ENCODE assay signal across 27 cellular contexts in the genomic region with DNA sequence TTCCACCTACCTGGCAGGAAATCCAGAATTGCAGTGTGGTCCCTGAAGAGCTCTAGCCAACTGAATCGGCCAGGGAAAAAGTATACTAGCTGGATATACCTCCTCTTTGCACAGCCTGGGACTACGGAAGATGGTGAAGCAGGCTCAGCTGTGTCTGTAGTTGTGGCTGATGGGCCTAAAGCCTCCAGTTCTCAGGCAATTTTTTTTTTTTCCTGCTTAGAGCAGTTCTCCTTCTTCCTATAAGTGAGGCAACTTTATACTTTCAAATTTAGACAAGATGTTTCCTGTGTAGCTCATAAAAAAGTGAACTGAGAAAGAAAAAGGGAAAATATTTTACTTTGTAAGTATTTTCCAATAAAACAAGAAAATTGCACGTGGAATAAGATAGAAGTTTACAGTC.
DNase-seq lines count a peak whose midpoint lies in the region; ATAC-seq and TF ChIP-seq lines count a peak whose summit lies in the region.
"Had no signal": no experiment of that assay in that cellular context is flagged by ENCODE, and none has a peak within 500 bp of the region (broad histone marks: within the 10 kb centered on the region; RNA-seq: fewer than 3 reads in every experiment).

No MANE protein-coding gene starts in this region.

- peaks cover 3% of the 10 kb centered on the region for H3K9me3 Mint-ChIP-seq in dendritic cell treated with granulocyte-macrophage colony-stimulating factor and Interleukin-4, amounts not matched to agents 40 ng/mL and 50 ng/mL, for 4 days
- H3K9me3 Mint-ChIP-seq: activated naive CD8-positive, alpha-beta T cell treated with anti-CD3 and anti-CD28 coated beads for 36 hours; mesothelial cell of epicardium; natural killer cell treated with Interleukin-12 subunit alpha and Interleukin-12 subunit beta and Interleukin-15 and Interleukin-18, amount 100 ng/mL, for 72 hours; stimulated activated naive CD8-positive, alpha-beta T cell treated with anti-CD3 and anti-CD28 coated beads, Interleukin-15, amount 100 ng/mL, for 72 hours had no signal

- H3K27me3 Mint-ChIP-seq in dendritic cell treated with granulocyte-macrophage colony-stimulating factor and Interleukin-4, amounts not matched to agents 40 ng/mL and 50 ng/mL, for 4 days, result no peaks in the 10 kb centered on the region
- H3K27me3 Mint-ChIP-seq: activated naive CD8-positive, alpha-beta T cell treated with anti-CD3 and anti-CD28 coated beads for 36 hours; stimulated activated naive CD8-positive, alpha-beta T cell treated with anti-CD3 and anti-CD28 coated beads, Interleukin-15, amount 100 ng/mL, for 72 hours had no signal

- H3K36me3 Mint-ChIP-seq in dendritic cell treated with granulocyte-macrophage colony-stimulating factor and Interleukin-4, amounts not matched to agents 40 ng/mL and 50 ng/mL, for 4 days (ENCODE audit: low read depth), result peaks cover 50% of the 10 kb centered on the region
- H3K36me3 Mint-ChIP-seq: natural killer cell treated with Interleukin-12 subunit alpha and Interleukin-12 subunit beta and Interleukin-15 and Interleukin-18, amount 100 ng/mL, for 72 hours had no signal

- H3K4me1 ChIP-seq in right atrium auricular region (no peaks in the 10 kb centered on the region), subcutaneous abdominal adipose tissue (ENCODE audit: control insufficient read depth in 5 of 5, insufficient read depth in 5 of 5, low read length in 5 of 5) (peaks cover 0 to 8% (median 6%) of the 10 kb centered on the region in 5 donors), tibial nerve (peaks cover 0 to 14% (median 0%) of the 10 kb centered on the region in 4 donors)
- H3K4me1 ChIP-seq: pancreas had no signal

- H3K4me3 ChIP-seq in right atrium auricular region, result peak overlapping the region in 1 of 2 donors; percentile 11
- H3K4me3 ChIP-seq in subcutaneous abdominal adipose tissue (ENCODE audit: low read depth in 1 of 5, low read length in 5 of 5), result peak overlapping the region in 3 of 5 donors; percentile 27 to 49 (median 29)
- peak overlapping the region in 2 of 4 donors; percentile 2 to 28 for H3K4me3 ChIP-seq in tibial nerve
- H3K4me3 ChIP-seq: K562, pancreas had no signal

- H3K36me3 ChIP-seq in right atrium auricular region, result no peaks in the 10 kb centered on the region
- H3K36me3 ChIP-seq in subcutaneous abdominal adipose tissue (ENCODE audit: control insufficient read depth in 5 of 5, insufficient read depth in 5 of 5, low read length in 5 of 5), result peaks cover 0 to 2% (median 0%) of the 10 kb centered on the region in 5 donors
- no peaks in the 10 kb centered on the region for H3K36me3 ChIP-seq in tibial nerve
- H3K36me3 ChIP-seq: pancreas had no signal

- WGBS in tibial nerve, 2 donors, result 69 to 70% methylated on average over 3 of the region's 3 CpGs

- H3K4me3 Mint-ChIP-seq in dendritic cell treated with granulocyte-macrophage colony-stimulating factor and Interleukin-4, amounts not matched to agents 40 ng/mL and 50 ng/mL, for 4 days, result peak overlapping the region; percentile 79
- H3K4me3 Mint-ChIP-seq: activated naive CD8-positive, alpha-beta T cell treated with anti-CD3 and anti-CD28 coated beads for 36 hours; mesothelial cell of epicardium; natural killer cell treated with Interleukin-12 subunit alpha and Interleukin-12 subunit beta and Interleukin-15 and Interleukin-18, amount 100 ng/mL, for 72 hours; stimulated activated naive CD8-positive, alpha-beta T cell treated with anti-CD3 and anti-CD28 coated beads, Interleukin-15, amount 100 ng/mL, for 72 hours had no signal

- DNase-seq in Right ventricle myocardium inferior (ENCODE audit: missing footprints) (no peak), right atrium auricular region (ENCODE audit: low spot score) (no peak), NCI-H446 treated with DMSO at 0.1 percent for 48 hours (lab: John Stamatoyannopoulos, UW) (peak; percentile 53), tibial nerve (ENCODE audit: low spot score in 2 of 2) (no peak), hepatic stellate cell (ENCODE audit: low spot score) (no peak), occipital lobe (lab: John Stamatoyannopoulos, UW) (no peak)
- DNase-seq: activated CD4-positive, alpha-beta T cell treated with anti-CD3 and anti-CD28 coated beads, Interleukin-2, amount 50 U/mL, for 48 hours; activated CD4-positive, CD25-positive, alpha-beta regulatory T cell; activated CD8-positive, alpha-beta memory T cell treated with anti-CD3 and anti-CD28 coated beads, Interleukin-2, amount 50 U/mL, for 48 hours; activated naive CD8-positive, alpha-beta T cell treated with anti-CD3 and anti-CD28 coated beads for 36 hours; AML-193; central memory CD4-positive, alpha-beta T cell; DMS79 treated with DMSO at 0.1 percent for 48 hours; head of caudate nucleus; left colon; NCI-H1694; NCI-H526 treated with DMSO at 0.1 percent for 48 hours; pancreas; stimulated activated CD4-positive, alpha-beta T cell treated with anti-CD3 and anti-CD28 coated beads, Interleukin-15, amount 100 ng/mL, for 24 hours; stimulated activated naive CD8-positive, alpha-beta T cell treated with anti-CD3 and anti-CD28 coated beads, Interleukin-15, amount 100 ng/mL, for 72 hours; T-helper 9 cell; tibial artery had no signal

- H3K27ac Mint-ChIP-seq in dendritic cell treated with granulocyte-macrophage colony-stimulating factor and Interleukin-4, amounts not matched to agents 40 ng/mL and 50 ng/mL, for 4 days, result peak overlapping the region; percentile 58
- H3K27ac Mint-ChIP-seq: activated naive CD8-positive, alpha-beta T cell treated with anti-CD3 and anti-CD28 coated beads for 36 hours; mesothelial cell of epicardium; natural killer cell treated with Interleukin-12 subunit alpha and Interleukin-12 subunit beta and Interleukin-15 and Interleukin-18, amount 100 ng/mL, for 72 hours; stimulated activated naive CD8-positive, alpha-beta T cell treated with anti-CD3 and anti-CD28 coated beads, Interleukin-15, amount 100 ng/mL, for 72 hours had no signal

- H3K4me1 Mint-ChIP-seq in dendritic cell treated with granulocyte-macrophage colony-stimulating factor and Interleukin-4, amounts not matched to agents 40 ng/mL and 50 ng/mL, for 4 days (ENCODE audit: low read depth), result peaks cover 50% of the 10 kb centered on the region

- H3K9ac ChIP-seq in subcutaneous abdominal adipose tissue (ENCODE audit: low read length in 5 of 5), result no peak overlapping the region

- peak in 1 of 2 donors; percentile 32 for TF ChIP-seq EP300 in tibial nerve (IDR thresholded peaks at IDR 0.05)

- peak; percentile 37 for ATAC-seq in Right ventricle myocardium inferior
- ATAC-seq: K562; left colon; natural killer cell treated with Interleukin-12 subunit alpha and Interleukin-12 subunit beta and Interleukin-15 and Interleukin-18, amount 100 ng/mL, for 72 hours; stimulated activated naive CD8-positive, alpha-beta T cell treated with anti-CD3 and anti-CD28 coated beads, Interleukin-15, amount 100 ng/mL, for 72 hours had no signal

- H3K9me3 ChIP-seq in right atrium auricular region (no peaks in the 10 kb centered on the region), subcutaneous abdominal adipose tissue (ENCODE audit: control insufficient read depth in 5 of 5, low read length in 5 of 5) (no peaks in the 10 kb centered on the region), tibial nerve (no peaks in the 10 kb centered on the region)
- H3K9me3 ChIP-seq: pancreas, tibial artery had no signal

- intact Hi-C loops in Right ventricle myocardium inferior (cut with DNase I), result no loop called here
- intact Hi-C loops in dendritic cell treated with granulocyte-macrophage colony-stimulating factor and Interleukin-4, amounts not matched to agents 40 ng/mL and 50 ng/mL, for 4 days (cut with micrococcal nuclease), result no loop called here

- H3K27ac ChIP-seq in right atrium auricular region (no peak overlapping the region), subcutaneous abdominal adipose tissue (ENCODE audit: low read depth, low read length) (no peak overlapping the region), tibial nerve (no peak overlapping the region)
- H3K27ac ChIP-seq: pancreas, tibial artery had no signal

- H3K27me3 ChIP-seq in right atrium auricular region (no peaks in the 10 kb centered on the region), subcutaneous abdominal adipose tissue (ENCODE audit: control insufficient read depth in 5 of 5, insufficient read depth in 4 of 5, low read length in 5 of 5) (no peaks in the 10 kb centered on the region), tibial nerve (no peaks in the 10 kb centered on the region)
- H3K27me3 ChIP-seq: pancreas, tibial artery had no signal

- no peak for TF ChIP-seq POLR2A in tibial nerve (IDR thresholded peaks at IDR 0.05)

- no peak for TF ChIP-seq CTCF in right atrium auricular region (IDR thresholded peaks at IDR 0.05)
- TF ChIP-seq CTCF in tibial nerve (IDR thresholded peaks at IDR 0.05), result no peak
